In genomic region chr11:3859373-3859881, GRCh38 we compare ENCODE assay signal across 8 cellular contexts. TPM values are rescaled to one million over a fixed set of nuclear protein-coding genes. Genes with fewer than 3 reads are reported as not detected.
A peak's percentile ranks its signal among the peaks of the same experiment; 100 is the strongest.
DNase-seq lines count a peak whose midpoint lies in the region; ATAC-seq and TF ChIP-seq lines count a peak whose summit lies in the region.

No MANE protein-coding gene starts in this region.

- H3K9me2 ChIP-seq in SK-N-SH: no peaks in the 10 kb centered on the region

- TF ChIP-seq CTCF in SK-N-SH (IDR thresholded peaks at IDR 0.05): no peak
- no peak for TF ChIP-seq CTCF in WERI-Rb-1 (IDR thresholded peaks at IDR 0.05; ENCODE audit: low read depth, low read length)
- no peak for TF ChIP-seq CTCF in mucosa of descending colon (IDR thresholded peaks at IDR 0.05)

- H3K4me1 ChIP-seq in SK-N-SH (ENCODE audit: control insufficient read depth in 1 of 2, insufficient read depth in 2 of 2, low read depth in 1 of 2, low read length in 1 of 2) (peaks cover 25 to 26% of the 10 kb centered on the region in 2 experiments; a peak in 3 of 4 replicates), mucosa of descending colon (ENCODE audit: low read depth) (peaks cover 40% of the 10 kb centered on the region)

- H3K79me2 ChIP-seq in SK-N-SH (ENCODE audit: insufficient read depth): peaks cover 62% of the 10 kb centered on the region

- no peaks in the 10 kb centered on the region for H3K9me3 ChIP-seq in SK-N-SH
- H3K9me3 ChIP-seq in WERI-Rb-1 (ENCODE audit: severe bottlenecking): no peaks in the 10 kb centered on the region
- no peaks in the 10 kb centered on the region for H3K9me3 ChIP-seq in mucosa of descending colon

- H3K9ac ChIP-seq in SK-N-SH: no peak overlapping the region

- TF ChIP-seq EP300 in SK-N-SH (IDR thresholded peaks at IDR 0.05; ENCODE audit: borderline replicate concordance in 1 of 2, low read depth in 1 of 2, low read length in 1 of 2): no peak

- no peak for ATAC-seq in SK-N-SH treated with all-trans-retinoic acid at 6 μM for 48 hours
- peak; percentile 34 for ATAC-seq in HG03025 (IDR thresholded peaks at IDR 0.05; ENCODE audit: low FRiP score, unreplicated experiment)
- peak; percentile 4 for ATAC-seq in mucosa of descending colon

- no peaks in the 10 kb centered on the region for H3F3A ChIP-seq in SK-N-SH (replicated peaks; ENCODE audit: insufficient read depth)

- no peaks in the 10 kb centered on the region for H3K27me3 ChIP-seq in SK-N-SH (ENCODE audit: insufficient read depth)
- H3K27me3 ChIP-seq in WERI-Rb-1 (ENCODE audit: insufficient read depth, low read depth, severe bottlenecking): no peaks in the 10 kb centered on the region

- 91% methylated on average over 4 of the region's 4 CpGs for WGBS in SK-N-SH (ENCODE audit: low lambda C conversion rate)

- CTCF ChIA-PET in SK-N-SH (lab: Yijun Ruan, JAX): interaction anchor here (4.4 to 18.6 kb wide), 2 partner anchors 10 to 210 kb away, joined by 28 to 636 read pairs; no protein-coding TSS in a partner anchor

- no peak for TF ChIP-seq RAD21 in SK-N-SH (IDR thresholded peaks at IDR 0.05; ENCODE audit: low read length)

- intact Hi-C loops in mucosa of descending colon (cut with DNase I, micrococcal nuclease): no loop called here

- no peaks in the 10 kb centered on the region; the same call in 1 of the 2 replicates for H4K20me1 ChIP-seq in SK-N-SH (ENCODE audit: insufficient read depth)

- H3K4me2 ChIP-seq in SK-N-SH: peak overlapping the region; percentile 27

- POLR2A ChIA-PET in SK-N-SH (lab: Yijun Ruan, JAX): no interaction called here

- H3K4me3 ChIP-seq in SK-N-SH (ENCODE audit: low read depth in 2 of 2, low read length in 1 of 2) (no peak overlapping the region), WERI-Rb-1 (ENCODE audit: low read depth, low read length) (no peak overlapping the region), mucosa of descending colon (no peak overlapping the region)

- DNase-seq in SK-N-SH (no peak), WERI-Rb-1 (peak; percentile 75), mucosa of descending colon (peak; percentile 68 to 75 (median 72)), amniotic stem cell (lab: John Stamatoyannopoulos, UW) (no peak), epidermal melanocyte (ENCODE audit: insufficient read length, low spot score) (no peak), AML-193 (lab: John Stamatoyannopoulos, UW) (no peak)

- no peak overlapping the region for H2AFZ ChIP-seq in SK-N-SH (ENCODE audit: low read depth)

- no peaks in the 10 kb centered on the region for H3K36me3 ChIP-seq in SK-N-SH (replicated peaks in 1 of 2; ENCODE audit: control insufficient read depth in 1 of 2, insufficient read depth in 2 of 2, low read length in 1 of 2)
- no peaks in the 10 kb centered on the region for H3K36me3 ChIP-seq in WERI-Rb-1
- no peaks in the 10 kb centered on the region for H3K36me3 ChIP-seq in mucosa of descending colon (ENCODE audit: low read depth)

- H3K27ac ChIP-seq in SK-N-SH (ENCODE audit: low read depth in 2 of 2, low read length in 1 of 2) (no peak overlapping the region; a peak in 1 of 4 replicates), WERI-Rb-1 (no peak overlapping the region; the same call in 1 of the 2 replicates)

TF ChIP-seq in SK-N-SH, 30 proteins besides CTCF, POLR2A, EP300 and RAD21:
- TF ChIP-seq SMC3 (IDR thresholded peaks at IDR 0.05; ENCODE audit: low read depth, low read length) (no peak), RFX5 (IDR thresholded peaks at IDR 0.05; ENCODE audit: low read length) (no peak), GATA2 (CRISPR knock-in tag; IDR thresholded peaks at IDR 0.05) (no peak), JUND (IDR thresholded peaks at IDR 0.05) (no peak)
- TF ChIP-seq, protein P1, sequence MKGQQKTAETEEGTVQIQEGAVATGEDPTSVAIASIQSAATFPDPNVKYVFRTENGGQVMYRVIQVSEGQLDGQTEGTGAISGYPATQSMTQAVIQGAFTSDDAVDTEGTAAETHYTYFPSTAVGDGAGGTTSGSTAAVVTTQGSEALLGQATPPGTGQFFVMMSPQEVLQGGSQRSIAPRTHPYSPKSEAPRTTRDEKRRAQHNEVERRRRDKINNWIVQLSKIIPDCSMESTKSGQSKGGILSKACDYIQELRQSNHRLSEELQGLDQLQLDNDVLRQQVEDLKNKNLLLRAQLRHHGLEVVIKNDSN (IDR thresholded peaks at IDR 0.05; ENCODE audit: borderline replicate concordance, low read depth): no peak

TF ChIP-seq in SK-N-SH treated with all-trans-retinoic acid at 6 μM for 48 hours, 23 proteins besides CTCF, POLR2A, EP300 and RAD21:
- TF ChIP-seq BACH2 (CRISPR knock-in tag; IDR thresholded peaks at IDR 0.05; ENCODE audit: borderline replicate concordance) (no peak), ZFP3 (CRISPR knock-in tag; IDR thresholded peaks at IDR 0.05) (no peak), OSR1 (CRISPR knock-in tag; IDR thresholded peaks at IDR 0.05) (no peak), ARNTL (CRISPR knock-in tag; IDR thresholded peaks at IDR 0.05; ENCODE audit: borderline replicate concordance, low read depth) (no peak), PPARA (CRISPR knock-in tag; IDR thresholded peaks at IDR 0.05; ENCODE audit: borderline replicate concordance) (no peak), RARB (CRISPR knock-in tag; IDR thresholded peaks at IDR 0.05) (no peak), TCF4 (CRISPR knock-in tag; IDR thresholded peaks at IDR 0.05; ENCODE audit: borderline replicate concordance) (no peak), CSDC2 (CRISPR knock-in tag; IDR thresholded peaks at IDR 0.05) (no peak), ISL1 (CRISPR knock-in tag; IDR thresholded peaks at IDR 0.05) (no peak), TSHZ2 (CRISPR knock-in tag; IDR thresholded peaks at IDR 0.05) (no peak), ESRRG (CRISPR knock-in tag; IDR thresholded peaks at IDR 0.05) (no peak), ZNF8 (CRISPR knock-in tag; IDR thresholded peaks at IDR 0.05) (no peak)
- TF ChIP-seq, protein P2, sequence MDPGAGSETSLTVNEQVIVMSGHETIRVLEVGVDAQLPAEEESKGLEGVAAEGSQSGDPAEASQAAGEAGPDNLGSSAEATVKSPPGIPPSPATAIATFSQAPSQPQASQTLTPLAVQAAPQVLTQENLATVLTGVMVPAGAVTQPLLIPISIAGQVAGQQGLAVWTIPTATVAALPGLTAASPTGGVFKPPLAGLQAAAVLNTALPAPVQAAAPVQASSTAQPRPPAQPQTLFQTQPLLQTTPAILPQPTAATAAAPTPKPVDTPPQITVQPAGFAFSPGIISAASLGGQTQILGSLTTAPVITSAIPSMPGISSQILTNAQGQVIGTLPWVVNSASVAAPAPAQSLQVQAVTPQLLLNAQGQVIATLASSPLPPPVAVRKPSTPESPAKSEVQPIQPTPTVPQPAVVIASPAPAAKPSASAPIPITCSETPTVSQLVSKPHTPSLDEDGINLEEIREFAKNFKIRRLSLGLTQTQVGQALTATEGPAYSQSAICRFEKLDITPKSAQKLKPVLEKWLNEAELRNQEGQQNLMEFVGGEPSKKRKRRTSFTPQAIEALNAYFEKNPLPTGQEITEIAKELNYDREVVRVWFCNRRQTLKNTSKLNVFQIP (CRISPR knock-in tag; IDR thresholded peaks at IDR 0.05; ENCODE audit: borderline replicate concordance, low read depth): no peak
- TF ChIP-seq, protein P3, sequence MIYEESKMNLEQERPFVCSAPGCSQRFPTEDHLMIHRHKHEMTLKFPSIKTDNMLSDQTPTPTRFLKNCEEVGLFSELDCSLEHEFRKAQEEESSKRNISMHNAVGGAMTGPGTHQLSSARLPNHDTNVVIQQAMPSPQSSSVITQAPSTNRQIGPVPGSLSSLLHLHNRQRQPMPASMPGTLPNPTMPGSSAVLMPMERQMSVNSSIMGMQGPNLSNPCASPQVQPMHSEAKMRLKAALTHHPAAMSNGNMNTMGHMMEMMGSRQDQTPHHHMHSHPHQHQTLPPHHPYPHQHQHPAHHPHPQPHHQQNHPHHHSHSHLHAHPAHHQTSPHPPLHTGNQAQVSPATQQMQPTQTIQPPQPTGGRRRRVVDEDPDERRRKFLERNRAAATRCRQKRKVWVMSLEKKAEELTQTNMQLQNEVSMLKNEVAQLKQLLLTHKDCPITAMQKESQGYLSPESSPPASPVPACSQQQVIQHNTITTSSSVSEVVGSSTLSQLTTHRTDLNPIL (CRISPR knock-in tag; IDR thresholded peaks at IDR 0.05; ENCODE audit: low read depth): no peak

RNA-seq across cellular contexts. Expression of gene STIM1, which starts 4.0 kb away (rescaled TPM):
- 21.8 and 29.5 TPM in 2 replicates for polyA plus RNA-seq in SK-N-SH (2012; rRNA removed)
- polyA plus RNA-seq in SK-N-SH (2012; cell fraction: cytosol; rRNA removed): 21.3 and 29.7 TPM in 2 replicates
- 32.6 and 41.8 TPM in 2 replicates for polyA plus RNA-seq in SK-N-SH (2012; cell fraction: nucleus; rRNA removed)
- total RNA-seq in mucosa of descending colon: 10 to 100 TPM; 56.1 to 74.8 (median 72.5) TPM

RNA-seq across cellular contexts. Expression of gene RHOG, which starts 18.7 kb away (rescaled TPM):
- polyA plus RNA-seq in SK-N-SH (2012; rRNA removed): 61.0 and 73.7 TPM in 2 replicates
- polyA plus RNA-seq in SK-N-SH (2012; cell fraction: cytosol; rRNA removed): 38.0 and 64.2 TPM in 2 replicates
- polyA plus RNA-seq in SK-N-SH (2012; cell fraction: nucleus; rRNA removed): 27.9 and 34.4 TPM in 2 replicates
- 10 to 100 TPM; 62.7 to 77.2 (median 74.1) TPM for total RNA-seq in mucosa of descending colon

RNA-seq across cellular contexts. Expression of gene PGAP2, which starts 51.1 kb away (rescaled TPM):
- polyA plus RNA-seq in SK-N-SH (2012; rRNA removed): 41.3 and 44.1 TPM in 2 replicates
- polyA plus RNA-seq in SK-N-SH (2012; cell fraction: cytosol; rRNA removed): 23.0 and 29.7 TPM in 2 replicates
- 112 and 127 TPM in 2 replicates for polyA plus RNA-seq in SK-N-SH (2012; cell fraction: nucleus; rRNA removed)
- total RNA-seq in mucosa of descending colon: 10 to 100 TPM; 15.7 to 32.8 (median 25.9) TPM

Comparison
In these comparisons a context has a peak if more than half of its experiments do, and no peak if none do; other contexts are left out.
1. DNase-seq: peak in WERI-Rb-1 (single experiment) and mucosa of descending colon (3 of 3); none in SK-N-SH (single experiment), amniotic stem cell (single experiment), epidermal melanocyte (single experiment) and AML-193 (0 of 2).